Comparison of ENCODE assay signal across 16 cellular contexts in genomic region chr5:36155291-36155690, GRCh38. TPM values are rescaled to one million over a fixed set of nuclear protein-coding genes. Genes with fewer than 3 reads are reported as not detected.
A peak's percentile ranks its signal among the peaks of the same experiment; 100 is the strongest.
DNase-seq lines count a peak whose midpoint lies in the region; ATAC-seq, FAIRE-seq and TF ChIP-seq lines count a peak whose summit lies in the region.
"Had no signal": no experiment of that assay in that cellular context is flagged by ENCODE, and none has a peak within 500 bp of the region (broad histone marks: within the 10 kb centered on the region; RNA-seq: fewer than 3 reads in every experiment).

No MANE protein-coding gene starts in this region.

- H3K4me3 ChIP-seq in DND-41 (ENCODE audit: low read depth in 1 of 2, low read length in 2 of 2) = no peak overlapping the region; a peak in 1 of 4 replicates
- peak overlapping the region; percentile 87 for H3K4me3 ChIP-seq in SJCRH30
- H3K4me3 ChIP-seq in keratinocyte (ENCODE audit: control insufficient read depth in 2 of 3, extremely low read depth in 1 of 3, insufficient read depth in 2 of 3, low read depth in 1 of 3, low read length in 3 of 3) = no peak overlapping the region

- H3K27ac Mint-ChIP-seq in progenitor cell of endocrine pancreas = peak overlapping the region; percentile 36
- H3K27ac Mint-ChIP-seq: CD4-positive, alpha-beta memory T cell had no signal

- H3K27ac ChIP-seq in DND-41 (ENCODE audit: low read length) = no peak overlapping the region
- peak overlapping the region; percentile 96 for H3K27ac ChIP-seq in SJCRH30
- peak overlapping the region; percentile 38 for H3K27ac ChIP-seq in keratinocyte (ENCODE audit: control insufficient read depth, insufficient read depth, low read length)

- DNase-seq in DND-41 (no peak), SJCRH30 (no peak), keratinocyte (ENCODE audit: low read depth, low spot score) (no peak), progenitor cell of endocrine pancreas (ENCODE audit: low spot score, unreplicated experiment) (no peak), NOMO-1 treated with dmso at 0.1 percent for 144 hours (lab: John Stamatoyannopoulos, UW; ENCODE audit: unreplicated experiment) (no peak), NCI-H1105 treated with DMSO at 0.1 percent for 48 hours (lab: John Stamatoyannopoulos, UW) (no peak), cardiac septum (ENCODE audit: low spot score) (no peak)
- DNase-seq: CD4-positive, alpha-beta memory T cell; GOT3; Kasumi-1; NCI-H1417 treated with DMSO at 0.1 percent for 48 hours; NCI-H2029 treated with DMSO at 0.1 percent for 48 hours; NCI-H2227 treated with DMSO at 0.1 percent for 48 hours; NCI-H526 treated with DMSO at 0.1 percent for 48 hours; NK-92 treated with Interleukin-12 subunit alpha and Interleukin-12 subunit beta, amount 100 ng/mL, for 24 hours had no signal

- peaks cover 29% of the 10 kb centered on the region for H3K4me1 Mint-ChIP-seq in progenitor cell of endocrine pancreas (ENCODE audit: low read depth)

- no peak overlapping the region for H3K9ac ChIP-seq in DND-41 (ENCODE audit: low read depth, low read length)
- no peak overlapping the region for H3K9ac ChIP-seq in keratinocyte (ENCODE audit: control insufficient read depth, extremely low read depth, insufficient read depth, low read length)

- peaks cover 22% of the 10 kb centered on the region for H3K36me3 Mint-ChIP-seq in progenitor cell of endocrine pancreas (ENCODE audit: insufficient read depth)

- intact Hi-C loops in cardiac septum (cut with DNase I) = no loop called here

- no peaks in the 10 kb centered on the region for H3K27me3 Mint-ChIP-seq in progenitor cell of endocrine pancreas
- H3K27me3 Mint-ChIP-seq: CD4-positive, alpha-beta memory T cell had no signal

- H2AFZ ChIP-seq in DND-41 (ENCODE audit: low read depth, low read length) (no peak overlapping the region), keratinocyte (ENCODE audit: control insufficient read depth, low read length) (no peak overlapping the region)

- no peak overlapping the region for H3K4me3 Mint-ChIP-seq in progenitor cell of endocrine pancreas (ENCODE audit: low read depth)
- H3K4me3 Mint-ChIP-seq: CD4-positive, alpha-beta memory T cell had no signal

- H4K20me1 ChIP-seq in DND-41 (ENCODE audit: insufficient read depth, low read length) (peaks cover 32% of the 10 kb centered on the region; the same call in 1 of the 2 replicates), keratinocyte (ENCODE audit: control insufficient read depth, extremely low read depth, insufficient read depth, low read length) (no peaks in the 10 kb centered on the region)

- H3K36me3 ChIP-seq in DND-41 (ENCODE audit: insufficient read depth, low read length) (peaks cover 75% of the 10 kb centered on the region), SJCRH30 (peaks cover 73% of the 10 kb centered on the region), keratinocyte (ENCODE audit: control insufficient read depth in 2 of 2, extremely low read depth in 1 of 2, insufficient read depth in 2 of 2, low read length in 2 of 2) (peaks cover 7 to 18% of the 10 kb centered on the region in 2 experiments)

- H3K27me3 ChIP-seq in DND-41 (ENCODE audit: insufficient read depth, low read length, poor library complexity) (no peaks in the 10 kb centered on the region), SJCRH30 (no peaks in the 10 kb centered on the region), keratinocyte (ENCODE audit: control insufficient read depth, extremely low read depth, insufficient read depth, low read length) (no peaks in the 10 kb centered on the region)

- H3K4me1 ChIP-seq in DND-41 (ENCODE audit: insufficient read depth, low read length) (peaks cover 70% of the 10 kb centered on the region), SJCRH30 (peaks cover 46% of the 10 kb centered on the region), keratinocyte (ENCODE audit: control insufficient read depth, extremely low read depth, insufficient read depth, low read length) (peaks cover 30% of the 10 kb centered on the region)

- no peak for ATAC-seq in DND-41 (ENCODE audit: insufficient read depth, low read depth)
- ATAC-seq in HG03097 (IDR thresholded peaks at IDR 0.05; ENCODE audit: low FRiP score, unreplicated experiment) = no peak

- no peaks in the 10 kb centered on the region for H3K9me3 Mint-ChIP-seq in progenitor cell of endocrine pancreas (ENCODE audit: low read depth)
- H3K9me3 Mint-ChIP-seq: CD4-positive, alpha-beta memory T cell had no signal

- H3K4me2 ChIP-seq in DND-41 (ENCODE audit: insufficient read depth, low read length) (peak overlapping the region; percentile 88; the same call in 1 of the 2 replicates), keratinocyte (ENCODE audit: control insufficient read depth, extremely low read depth, insufficient read depth, low read depth, low read length) (peak overlapping the region; percentile 43)

- H3K9me3 ChIP-seq in DND-41 (ENCODE audit: insufficient read depth, low read length, severe bottlenecking) (no peaks in the 10 kb centered on the region), SJCRH30 (replicated peaks) (no peaks in the 10 kb centered on the region), keratinocyte (ENCODE audit: control insufficient read depth, low read depth, low read length) (no peaks in the 10 kb centered on the region)

- H3K9me1 ChIP-seq in keratinocyte (ENCODE audit: control insufficient read depth, extremely low read depth, insufficient read depth, low read length) = no peaks in the 10 kb centered on the region

- peaks cover 98% of the 10 kb centered on the region for H3K79me2 ChIP-seq in DND-41 (ENCODE audit: insufficient read depth, low read length)
- peaks cover 52% of the 10 kb centered on the region for H3K79me2 ChIP-seq in keratinocyte (ENCODE audit: control insufficient read depth, insufficient read depth, low read length)

- FAIRE-seq in keratinocyte (lab: Jason Lieb, UNC) = no peak

- dilution Hi-C loops in keratinocyte (cut with MboI; ENCODE audit: extremely low pct_ligation_motif_present, low sequenced_read_pairs) = no loop called here

- TF ChIP-seq CTCF in DND-41 (IDR thresholded peaks at IDR 0.05; ENCODE audit: borderline replicate concordance, extremely low read depth, low read length, poor library complexity, severe bottlenecking) (no peak), keratinocyte (optimal IDR thresholded peaks at IDR 0.05 in 1 of 3, IDR thresholded peaks at IDR 0.05 in 1 of 3, conservative IDR thresholded peaks at IDR 0.05 in 1 of 3; ENCODE audit: extremely low read depth in 1 of 3, insufficient read depth in 2 of 3, low read length in 3 of 3) (no peak), progenitor cell of endocrine pancreas (IDR thresholded peaks at IDR 0.05; ENCODE audit: unreplicated experiment) (no peak)

RNA-seq across cellular contexts. Expression of gene SKP2, which starts 3.4 kb away (rescaled TPM):
- total RNA-seq in SJCRH30 (2014; rRNA removed; shearing (Covaris generic)) = 561 and 589 TPM in 2 replicates
- polyA plus RNA-seq in keratinocyte = 28.3 to 35.3 TPM (median 34.6 TPM) in 3 replicates
- polyA plus RNA-seq in keratinocyte (2011; ENCODE audit: low read depth) = 7.8 TPM
- polyA plus RNA-seq in keratinocyte (2011; cell fraction: cytosol; rRNA removed) = 26.9 and 29.9 TPM in 2 replicates
- polyA plus RNA-seq in keratinocyte (2011; cell fraction: nucleus; rRNA removed) = 26.6 and 34.8 TPM in 2 replicates
- 7.8 and 24.8 TPM in 2 replicates for polyA plus RNA-seq in keratinocyte (2012; ENCODE audit: low replicate concordance)
- 42.1 to 84.4 TPM (median 67.8 TPM) in 3 replicates for polyA minus RNA-seq in keratinocyte
- 33.6 TPM for polyA minus RNA-seq in keratinocyte (2011; cell fraction: cytosol; rRNA and poly(A)+ RNA removed)
- polyA minus RNA-seq in keratinocyte (2011; cell fraction: nucleus; rRNA and poly(A)+ RNA removed) = 24.4 and 40.3 TPM in 2 replicates
- total RNA-seq in progenitor cell of endocrine pancreas (61.3 and 68.4 TPM in 2 replicates), cardiac septum (3.7 TPM)

RNA-seq across cellular contexts. Expression of gene LMBRD2, which starts 3.6 kb away (rescaled TPM):
- total RNA-seq in SJCRH30 (2014; rRNA removed; shearing (Covaris generic)) = 14.9 and 16.4 TPM in 2 replicates
- polyA plus RNA-seq in keratinocyte = 1.8 to 5.0 TPM (median 4.7 TPM) in 3 replicates
- polyA plus RNA-seq in keratinocyte (2011; ENCODE audit: low read depth) = 76.1 TPM
- 1.4 and 2.4 TPM in 2 replicates for polyA plus RNA-seq in keratinocyte (2011; cell fraction: cytosol; rRNA removed)
- 5.2 and 7.7 TPM in 2 replicates for polyA plus RNA-seq in keratinocyte (2011; cell fraction: nucleus; rRNA removed)
- polyA plus RNA-seq in keratinocyte (2012; ENCODE audit: low replicate concordance) = 2.1 and 4.8 TPM in 2 replicates
- polyA minus RNA-seq in keratinocyte = 3.3 to 9.2 TPM (median 7.7 TPM) in 3 replicates
- 3.6 TPM for polyA minus RNA-seq in keratinocyte (2011; cell fraction: cytosol; rRNA and poly(A)+ RNA removed)
- 12.9 and 21.0 TPM in 2 replicates for polyA minus RNA-seq in keratinocyte (2011; cell fraction: nucleus; rRNA and poly(A)+ RNA removed)
- total RNA-seq in progenitor cell of endocrine pancreas (6.9 and 7.5 TPM in 2 replicates), cardiac septum (11.7 TPM)

Comparison
In these comparisons a context has a peak if more than half of its experiments do, and no peak if none do; other contexts are left out.
1. RNA of gene SKP2, which starts 3.4 kb away (total RNA-seq): 561 to 589 TPM in SJCRH30 and 61.3 to 68.4 TPM in progenitor cell of endocrine pancreas; 3.7 TPM in cardiac septum (single experiment); every median in the first group is over 10 times any median in the second.